Comparison of ENCODE assay signal across 9 cellular contexts in the genomic region with DNA sequence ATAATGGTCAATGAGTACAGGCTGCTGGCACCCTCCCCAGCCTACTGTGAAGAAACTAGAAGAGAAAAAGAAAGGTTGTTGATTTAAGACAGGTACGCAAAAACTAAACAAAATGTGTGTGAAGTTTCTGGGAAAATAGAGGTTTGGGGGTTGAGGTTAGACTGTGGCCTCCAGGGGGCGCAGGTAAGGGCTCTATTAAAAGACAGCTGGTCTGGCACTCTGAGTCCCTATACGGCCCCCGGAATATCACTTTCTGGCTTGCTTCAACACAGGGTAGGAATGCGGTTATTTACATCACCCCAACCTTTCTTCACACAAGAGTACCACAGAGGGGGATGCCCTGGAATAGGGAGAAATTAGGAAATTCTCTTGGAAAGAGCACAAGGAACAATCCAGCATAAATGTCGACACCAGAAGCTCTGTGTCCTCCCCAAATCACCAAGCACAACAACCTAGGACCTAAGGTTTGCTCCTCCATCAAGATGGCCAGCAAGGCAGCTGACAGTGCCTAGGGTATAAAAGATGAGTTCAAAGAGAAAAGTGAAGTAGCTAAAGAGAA.
DNase-seq lines count a peak whose midpoint lies in the region; ATAC-seq and TF ChIP-seq lines count a peak whose summit lies in the region.
"Had no signal": no experiment of that assay in that cellular context is flagged by ENCODE, and none has a peak within 500 bp of the region (broad histone marks: within the 10 kb centered on the region; RNA-seq: fewer than 3 reads in every experiment).

No MANE protein-coding gene starts in this region.

- H3K4me1 ChIP-seq in fibroblast of lung (ENCODE audit: control insufficient read depth, extremely low read depth, insufficient read depth, low read length), result no peaks in the 10 kb centered on the region
- H3K4me1 ChIP-seq: HAP-1 had no signal

- no peaks in the 10 kb centered on the region for H3K36me3 ChIP-seq in fibroblast of lung (ENCODE audit: control insufficient read depth, insufficient read depth, low read length)
- H3K36me3 ChIP-seq: HAP-1 had no signal

- TF ChIP-seq CTCF in AG04450 (IDR thresholded peaks at IDR 0.05; ENCODE audit: low read depth, low read length) (peak; percentile 29), GM12875 (IDR thresholded peaks at IDR 0.05; ENCODE audit: borderline replicate concordance, insufficient read depth, low read depth, low read length) (peak; percentile 63), fibroblast of lung (conservative IDR thresholded peaks at IDR 0.05 in 1 of 2, IDR thresholded peaks at IDR 0.05 in 1 of 2; ENCODE audit: low read depth in 1 of 2, low read length in 2 of 2) (peak; percentile 8 to 28)

- CTCF ChIA-PET in AG04450 (lab: Charles Lee), result no interaction called here

- H3K27ac ChIP-seq in AG04450 (ENCODE audit: low read depth, low read length), result no peak overlapping the region
- no peak overlapping the region for H3K27ac ChIP-seq in fibroblast of lung (ENCODE audit: insufficient read depth, low read length)

- POLR2A ChIA-PET in AG04450 (lab: Yijun Ruan, JAX), result no interaction called here

- H2AFZ ChIP-seq in fibroblast of lung (ENCODE audit: low read length), result no peak overlapping the region

- H3K27me3 ChIP-seq in AG04450 (ENCODE audit: control insufficient read depth, insufficient read depth, low read length) (no peaks in the 10 kb centered on the region), fibroblast of lung (ENCODE audit: control insufficient read depth, insufficient read depth, low read length) (no peaks in the 10 kb centered on the region)

- H3K79me2 ChIP-seq in fibroblast of lung (ENCODE audit: control insufficient read depth, insufficient read depth, low read length), result no peaks in the 10 kb centered on the region

- no peak for ATAC-seq in GM18907 (IDR thresholded peaks at IDR 0.05; ENCODE audit: unreplicated experiment)

- no peaks in the 10 kb centered on the region for H4K20me1 ChIP-seq in fibroblast of lung (ENCODE audit: control insufficient read depth, extremely low read depth, insufficient read depth, low read length)

- H3K4me3 ChIP-seq in AG04450 (ENCODE audit: low read depth, low read length) (no peak overlapping the region), GM12875 (ENCODE audit: low read depth, low read length) (no peak overlapping the region), fibroblast of lung (replicated peaks in 1 of 4; ENCODE audit: control extremely low read depth in 1 of 4, insufficient read depth in 1 of 4, low read depth in 3 of 4, low read length in 4 of 4) (no peak overlapping the region)
- H3K4me3 ChIP-seq: HAP-1 had no signal

- no peak for DNase-seq in AG04450 (ENCODE audit: low read depth, low spot score)
- DNase-seq in NCI-H146 (lab: John Stamatoyannopoulos, UW), result peak; percentile 44
- no peak for DNase-seq in fibroblast of lung (ENCODE audit: low read depth in 2 of 2)
- DNase-seq in stimulated activated CD8-positive, alpha-beta memory T cell treated with anti-CD3 and anti-CD28 coated beads, Interleukin-4, amount 100 ng/mL, for 48 hours, result peak; percentile 40
- no peak for DNase-seq in NCI-H2196 (lab: John Stamatoyannopoulos, UW; ENCODE audit: unreplicated experiment)
- no peak for DNase-seq in NCI-H774 (lab: John Stamatoyannopoulos, UW)

- no peak overlapping the region for H3K9ac ChIP-seq in fibroblast of lung (ENCODE audit: insufficient read depth, low read length)

- H3K4me2 ChIP-seq in fibroblast of lung (ENCODE audit: extremely low read depth, insufficient read depth, low read length), result no peak overlapping the region

- H3K9me3 ChIP-seq in AG04450 (ENCODE audit: control insufficient read depth, insufficient read depth, low read length) (peaks cover 3% of the 10 kb centered on the region; the same call in 1 of the 2 replicates), fibroblast of lung (ENCODE audit: control insufficient read depth, insufficient read depth, low read depth, low read length) (no peaks in the 10 kb centered on the region)
- H3K9me3 ChIP-seq: HAP-1 had no signal

Comparison
In these comparisons a context has a peak if more than half of its experiments do, and no peak if none do; other contexts are left out.
1. DNase-seq: peak in NCI-H146 (single experiment) and stimulated activated CD8-positive, alpha-beta memory T cell treated with anti-CD3 and anti-CD28 coated beads, Interleukin-4, amount 100 ng/mL, for 48 hours (single experiment); none in AG04450 (single experiment), fibroblast of lung (0 of 2), NCI-H2196 (single experiment) and NCI-H774 (single experiment).
2. Peak in every context shown above with its lines, with median percentiles within 50 percentile points of each other: CTCF ChIP-seq.